In the genomic region with DNA sequence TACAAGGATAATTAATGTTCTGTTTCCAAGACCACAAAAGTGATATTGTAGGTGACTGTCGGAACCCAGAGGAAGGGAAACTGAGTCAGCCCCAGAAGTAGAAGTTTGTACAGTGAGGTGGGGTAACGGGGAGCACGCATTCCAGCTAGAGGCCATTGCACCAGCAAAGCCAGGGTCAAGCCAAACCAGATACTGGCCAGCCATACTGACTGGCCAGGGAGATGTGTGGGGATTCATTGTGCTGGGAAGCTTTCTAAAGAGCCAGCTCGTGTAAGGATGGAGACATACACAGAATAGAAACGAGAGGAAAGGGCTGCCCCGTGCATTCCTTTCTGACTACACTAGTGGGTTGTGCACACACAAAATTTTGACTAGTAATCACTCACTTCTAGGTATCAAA, we compare ENCODE assay signal across 1 cellular context.
TF ChIP-seq lines count a peak whose summit lies in the region.

No MANE protein-coding gene starts in this region.

TF ChIP-seq in A549, 52 proteins besides CTCF, POLR2A, EP300 and RAD21 (continued from another document):
- TF ChIP-seq, protein P1, sequence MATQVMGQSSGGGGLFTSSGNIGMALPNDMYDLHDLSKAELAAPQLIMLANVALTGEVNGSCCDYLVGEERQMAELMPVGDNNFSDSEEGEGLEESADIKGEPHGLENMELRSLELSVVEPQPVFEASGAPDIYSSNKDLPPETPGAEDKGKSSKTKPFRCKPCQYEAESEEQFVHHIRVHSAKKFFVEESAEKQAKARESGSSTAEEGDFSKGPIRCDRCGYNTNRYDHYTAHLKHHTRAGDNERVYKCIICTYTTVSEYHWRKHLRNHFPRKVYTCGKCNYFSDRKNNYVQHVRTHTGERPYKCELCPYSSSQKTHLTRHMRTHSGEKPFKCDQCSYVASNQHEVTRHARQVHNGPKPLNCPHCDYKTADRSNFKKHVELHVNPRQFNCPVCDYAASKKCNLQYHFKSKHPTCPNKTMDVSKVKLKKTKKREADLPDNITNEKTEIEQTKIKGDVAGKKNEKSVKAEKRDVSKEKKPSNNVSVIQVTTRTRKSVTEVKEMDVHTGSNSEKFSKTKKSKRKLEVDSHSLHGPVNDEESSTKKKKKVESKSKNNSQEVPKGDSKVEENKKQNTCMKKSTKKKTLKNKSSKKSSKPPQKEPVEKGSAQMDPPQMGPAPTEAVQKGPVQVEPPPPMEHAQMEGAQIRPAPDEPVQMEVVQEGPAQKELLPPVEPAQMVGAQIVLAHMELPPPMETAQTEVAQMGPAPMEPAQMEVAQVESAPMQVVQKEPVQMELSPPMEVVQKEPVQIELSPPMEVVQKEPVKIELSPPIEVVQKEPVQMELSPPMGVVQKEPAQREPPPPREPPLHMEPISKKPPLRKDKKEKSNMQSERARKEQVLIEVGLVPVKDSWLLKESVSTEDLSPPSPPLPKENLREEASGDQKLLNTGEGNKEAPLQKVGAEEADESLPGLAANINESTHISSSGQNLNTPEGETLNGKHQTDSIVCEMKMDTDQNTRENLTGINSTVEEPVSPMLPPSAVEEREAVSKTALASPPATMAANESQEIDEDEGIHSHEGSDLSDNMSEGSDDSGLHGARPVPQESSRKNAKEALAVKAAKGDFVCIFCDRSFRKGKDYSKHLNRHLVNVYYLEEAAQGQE (IDR thresholded peaks at IDR 0.05) = no peak
- TF ChIP-seq CEBPB (IDR thresholded peaks at IDR 0.05) (no peak), ZNF302 (CRISPR knock-in tag; IDR thresholded peaks at IDR 0.05) (no peak), MYC (IDR thresholded peaks at IDR 0.05; ENCODE audit: borderline replicate concordance, low read length) (no peak), CBX2 (IDR thresholded peaks at IDR 0.05; ENCODE audit: borderline replicate concordance, low read depth) (no peak), SREBF2 (IDR thresholded peaks at IDR 0.05) (no peak), EHMT2 (IDR thresholded peaks at IDR 0.05; ENCODE audit: low read depth) (no peak), NFE2L2 (conservative IDR thresholded peaks at IDR 0.05; ENCODE audit: low read length) (no peak), RNF2 (IDR thresholded peaks at IDR 0.05; ENCODE audit: borderline replicate concordance, low read depth) (no peak)
